ENCODE assay signal across 8 cellular contexts in the genomic region with DNA sequence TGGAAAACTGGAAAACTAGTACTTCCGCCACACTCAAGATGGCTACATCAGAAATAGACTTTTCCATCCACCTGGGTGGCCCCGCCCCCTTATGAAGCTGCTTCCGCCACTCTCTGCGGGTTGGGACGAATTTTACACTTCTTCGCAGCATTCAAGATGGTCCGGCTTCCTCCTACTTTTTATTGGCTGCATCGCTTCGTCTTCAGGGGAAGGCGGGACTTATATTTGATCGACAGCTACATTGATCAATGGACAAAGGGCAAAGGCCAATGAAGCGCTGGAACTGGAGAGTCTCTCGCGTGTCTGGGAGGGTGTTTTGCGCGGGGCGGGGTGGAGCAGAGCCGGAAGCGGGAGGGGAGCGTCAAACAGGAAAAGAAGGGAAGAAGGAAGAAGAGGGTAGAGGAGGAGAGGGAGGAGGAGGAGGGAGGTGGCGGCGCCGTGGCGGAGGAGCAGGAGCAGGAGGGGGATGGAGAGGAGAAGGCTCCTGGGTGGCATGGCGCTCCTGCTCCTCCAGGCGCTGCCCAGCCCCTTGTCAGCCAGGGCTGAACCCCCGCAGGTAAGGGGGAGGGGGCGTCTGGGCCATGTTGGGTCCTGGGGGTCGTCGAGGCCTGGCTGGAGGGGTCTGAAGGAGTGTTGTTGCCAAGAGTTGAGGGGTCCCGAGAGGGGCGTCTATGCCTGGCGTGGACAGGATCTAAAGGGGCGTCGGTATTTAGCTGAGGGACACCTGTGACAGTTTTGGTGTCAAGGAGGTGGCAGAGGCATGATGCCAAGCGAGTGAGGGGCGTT. TPM values are rescaled to one million over a fixed set of nuclear protein-coding genes. Genes with fewer than 3 reads are reported as not detected.
A peak's percentile ranks its signal among the peaks of the same experiment; 100 is the strongest.
DNase-seq lines count a peak whose midpoint lies in the region; ATAC-seq and TF ChIP-seq lines count a peak whose summit lies in the region.

TSS of gene WBP1L (plus strand) at position 361 of the 786 bp plus-strand sequence. CDS start at position 467, 106 bp downstream.

- no peaks in the 10 kb centered on the region for H3K9me2 ChIP-seq in PC-3 (replicated peaks; ENCODE audit: low read length)

- H3K4me2 ChIP-seq in PC-3 (ENCODE audit: low read length) = peak within 1 kb of the TSS; percentile 95

- CTCF ChIA-PET in PC-3 (lab: Charles Lee) = no interaction called here

- no peak within 1 kb of the TSS for H3K27ac ChIP-seq in PC-3 (ENCODE audit: low read length)
- peak within 1 kb of the TSS; percentile 29 for H3K27ac ChIP-seq in epithelial cell of prostate

- intact Hi-C loops in PC-3 (cut with micrococcal nuclease) = no loop called here
- intact Hi-C loops in mucosa of descending colon (cut with DNase I, micrococcal nuclease) = loop anchor here in 1 of 2 donors (10.0 kb wide), 1 partner anchor 71 kb away; no protein-coding TSS in a partner anchor

- peak; percentile 96 for ATAC-seq in GM21576 (IDR thresholded peaks at IDR 0.05; ENCODE audit: unreplicated experiment)
- peak; percentile 93 for ATAC-seq in PC-3
- ATAC-seq in mucosa of descending colon = peak; percentile 98

- peak within 1 kb of the TSS; percentile 98 for H2AFZ ChIP-seq in PC-3 (ENCODE audit: low read length)

- no peaks in the 10 kb centered on the region for H3K36me3 ChIP-seq in PC-3 (ENCODE audit: low read depth, low read length)
- no peaks in the 10 kb centered on the region for H3K36me3 ChIP-seq in mucosa of descending colon (ENCODE audit: low read depth)

- POLR2A ChIA-PET in PC-3 (lab: Charles Lee; ENCODE audit: unreplicated experiment) = no interaction called here

- H3K9me3 ChIP-seq in PC-3 (ENCODE audit: low read length) = no peaks in the 10 kb centered on the region
- H3K9me3 ChIP-seq in mucosa of descending colon = no peaks in the 10 kb centered on the region

- H4K20me1 ChIP-seq in PC-3 (ENCODE audit: low read length) = no peaks in the 10 kb centered on the region

- TF ChIP-seq RAD21 in Ishikawa (IDR thresholded peaks at IDR 0.05; ENCODE audit: low read depth) = no peak

- no TSS peak for BruUV-seq in PC-3 (replicated peaks; lab: Mats Ljungman, UMichigan)

- no peaks in the 10 kb centered on the region for H3K27me3 ChIP-seq in PC-3 (ENCODE audit: low read length)

- H3K4me1 ChIP-seq in PC-3 (ENCODE audit: insufficient read depth, low read length) (peaks cover 14% of the 10 kb centered on the region; the same call in 1 of the 2 replicates), mucosa of descending colon (ENCODE audit: low read depth) (no peaks in the 10 kb centered on the region)

- peak within 1 kb of the TSS; percentile 84 for H3K9ac ChIP-seq in PC-3 (ENCODE audit: low read length)

- H3K4me3 ChIP-seq in PC-3 (ENCODE audit: low read length) = peak within 1 kb of the TSS; percentile 93
- H3K4me3 ChIP-seq in mucosa of descending colon = peak within 1 kb of the TSS; percentile 89

- TF ChIP-seq CTCF in PC-3 (conservative IDR thresholded peaks at IDR 0.05; ENCODE audit: low read depth, low read length) (no peak), mucosa of descending colon (IDR thresholded peaks at IDR 0.05) (no peak)

- H3K79me2 ChIP-seq in PC-3 (ENCODE audit: low read length) = peaks cover 38% of the 10 kb centered on the region

- H3F3A ChIP-seq in PC-3 (ENCODE audit: low read length, unreplicated experiment) = no peaks in the 10 kb centered on the region

- DNase-seq in DMS153 (lab: John Stamatoyannopoulos, UW) (peak; percentile 99), PC-3 (peak; percentile 98), activated T-cell treated with anti-CD3 and anti-CD28 coated beads for 48 hours (ENCODE audit: low read depth) (peak; percentile 88), epithelial cell of prostate (ENCODE audit: low read depth, low spot score) (peak; percentile 96), mucosa of descending colon (peak; percentile 96 to 99 (median 97))
- DNase-seq in stimulated activated CD8-positive, alpha-beta memory T cell treated with anti-CD3 and anti-CD28 coated beads, Interleukin-4, amount 100 ng/mL, for 24 hours (ENCODE audit: low read depth) = peak; percentile 92

- no peak for TF ChIP-seq EP300 in Ishikawa (IDR thresholded peaks at IDR 0.05; ENCODE audit: borderline replicate concordance)

TF ChIP-seq in Ishikawa, 13 proteins besides CTCF, POLR2A, EP300 and RAD21:
- peak; percentile 79 for TF ChIP-seq CREB1 (IDR thresholded peaks at IDR 0.05; ENCODE audit: low read depth)
- TF ChIP-seq FOXM1 (IDR thresholded peaks at IDR 0.05; ENCODE audit: borderline replicate concordance, low read depth) = no peak
- TF ChIP-seq CEBPB (IDR thresholded peaks at IDR 0.05) = peak; percentile 23; the same call in 1 of the 2 replicates
- TF ChIP-seq USF1 (IDR thresholded peaks at IDR 0.05) = no peak; the same call in 1 of the 2 replicates
- TF ChIP-seq EGR1 (IDR thresholded peaks at IDR 0.05) = peak; percentile 84; the same call in 1 of the 2 replicates
- peak; percentile 23; the same call in 1 of the 2 replicates for TF ChIP-seq TEAD4 (IDR thresholded peaks at IDR 0.05)
- TF ChIP-seq YY1 (IDR thresholded peaks at IDR 0.05; ENCODE audit: low read depth) = peak; percentile 99
- peak; percentile 61 for TF ChIP-seq MAX (IDR thresholded peaks at IDR 0.05)
- peak; percentile 36 for TF ChIP-seq TAF1 (IDR thresholded peaks at IDR 0.05; ENCODE audit: low read depth)
- TF ChIP-seq ZBTB7A (IDR thresholded peaks at IDR 0.05; ENCODE audit: low read depth) = peak; percentile 73
- 0 out of 2 replicates have a peak, but pooled peaks have one; percentile 14 for TF ChIP-seq TCF12 (IDR thresholded peaks at IDR 0.05; ENCODE audit: low read depth)
- TF ChIP-seq REST (IDR thresholded peaks at IDR 0.05; ENCODE audit: low read depth) = no peak
- TF ChIP-seq NFIC (IDR thresholded peaks at IDR 0.05) = no peak
TF ChIP-seq in Ishikawa: peak in this region for 9.

RNA-seq across cellular contexts. Expression of gene WBP1L, which starts in this region (rescaled TPM):
- total RNA-seq in PC-3 (2014; rRNA removed) = 23.8 and 24.6 TPM in 2 replicates
- total RNA-seq in mucosa of descending colon = 10 to 100 TPM; 38.9 to 61.3 (median 51.0) TPM
